ENCODE assay signal across 9 cellular contexts in the genomic region with DNA sequence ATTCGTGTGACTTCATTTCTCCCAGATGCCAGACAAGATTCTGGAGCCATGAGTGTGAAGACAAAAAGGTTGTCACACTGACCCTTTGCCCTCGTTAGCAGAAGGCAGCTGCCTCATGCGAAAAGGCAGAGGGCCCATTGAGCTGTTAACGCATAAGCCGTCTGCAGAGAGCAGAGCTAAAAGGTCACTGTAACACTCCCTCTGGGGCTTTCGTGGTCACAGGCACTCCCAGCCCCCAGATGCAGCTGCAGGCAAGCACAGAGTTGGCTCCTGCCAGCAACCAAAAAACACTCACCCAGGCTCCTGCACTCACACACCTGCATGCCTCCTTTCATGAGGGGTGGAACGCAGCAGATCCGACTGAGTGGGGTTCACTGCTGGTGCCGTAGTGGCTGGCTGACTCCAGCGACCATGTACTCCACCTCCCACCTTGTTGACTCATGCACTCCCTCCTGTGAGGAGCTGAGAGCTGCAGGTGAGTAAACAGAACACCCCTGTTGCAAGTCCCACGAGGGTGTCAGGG.
A peak's percentile ranks its signal among the peaks of the same experiment; 100 is the strongest.
DNase-seq lines count a peak whose midpoint lies in the region; ATAC-seq, FAIRE-seq and TF ChIP-seq lines count a peak whose summit lies in the region.
"Had no signal": no experiment of that assay in that cellular context is flagged by ENCODE, and none has a peak within 500 bp of the region (broad histone marks: within the 10 kb centered on the region; RNA-seq: fewer than 3 reads in every experiment).

No MANE protein-coding gene starts in this region.

- H3K4me3 ChIP-seq in pancreas = no peak overlapping the region

- DNase-seq in DMS53 treated with DMSO at 0.1 percent for 48 hours (lab: John Stamatoyannopoulos, UW; ENCODE audit: unreplicated experiment) (peak; percentile 87), NCI-H2171 treated with DMSO at 0.1 percent for 48 hours (lab: John Stamatoyannopoulos, UW) (peak; percentile 44), germinal center (ENCODE audit: low spot score) (peak; percentile 15), NCI-H187 (lab: John Stamatoyannopoulos, UW) (no peak), amygdala (lab: John Stamatoyannopoulos, UW) (no peak), pancreas (no peak), GM03348 (ENCODE audit: low spot score) (no peak)
- DNase-seq: activated effector memory CD4-positive, alpha-beta T cell treated with Interleukin-2 at 50 U/mL for 16 hours had no signal

- peak; percentile 52 for ATAC-seq in HG02642 (IDR thresholded peaks at IDR 0.05; ENCODE audit: poor library complexity, unreplicated experiment)
- no peak for ATAC-seq in pancreas

- 64 to 69% methylated on average over 11 of the region's 11 CpGs for WGBS in pancreas, 2 donors

- no peak for FAIRE-seq in pancreas (lab: Jason Lieb, UNC)

- H3K36me3 ChIP-seq in pancreas = no peaks in the 10 kb centered on the region

- intact Hi-C loops in pancreas (cut with DNase I) = no loop called here

- H3K27ac ChIP-seq in pancreas = no peak overlapping the region

- H3K4me1 ChIP-seq in pancreas = no peaks in the 10 kb centered on the region

- no peaks in the 10 kb centered on the region for H3K27me3 ChIP-seq in pancreas

- no peak for TF ChIP-seq CTCF in pancreas (IDR thresholded peaks at IDR 0.05)

- no peaks in the 10 kb centered on the region for H3K9me3 ChIP-seq in pancreas

Comparison
In these comparisons a context has a peak if more than half of its experiments do, and no peak if none do; other contexts are left out.
1. DNase-seq: peak in DMS53 treated with DMSO at 0.1 percent for 48 hours (single experiment), NCI-H2171 treated with DMSO at 0.1 percent for 48 hours (single experiment) and germinal center (single experiment); none in NCI-H187 (0 of 2), amygdala (0 of 56), pancreas (0 of 6) and GM03348 (single experiment).